ENCODE assay signal across 35 cellular contexts in genomic region chr5:55766408-55766807, GRCh38. TPM values are rescaled to one million over a fixed set of nuclear protein-coding genes. Genes with fewer than 3 reads are reported as not detected.
"Had no signal": no experiment of that assay in that cellular context is flagged by ENCODE, and none has a peak within 500 bp of the region (broad histone marks: within the 10 kb centered on the region; RNA-seq: fewer than 3 reads in every experiment).

No MANE protein-coding gene starts in this region.

- DNase-seq: activated B cell treated with CpG ODN at 0.5 μM for 24 hours; activated CD4-positive, alpha-beta memory T cell treated with anti-CD3 and anti-CD28 coated beads for 36 hours; activated CD4-positive, alpha-beta T cell treated with anti-CD3 and anti-CD28 coated beads for 36 hours; activated CD4-positive, alpha-beta T cell treated with anti-CD3 and anti-CD28 coated beads, Interleukin-2, amount 10 ng/mL, durations not matched to agents 24 days and 14 days; activated CD8-positive, alpha-beta memory T cell treated with anti-CD3 and anti-CD28 coated beads, Interleukin-2, amount 10 ng/mL, durations not matched to agents 7 days and 5 days; activated CD8-positive, alpha-beta memory T cell treated with anti-CD3 and anti-CD28 coated beads, Interleukin-2, amount 50 U/mL, for 4 hours; activated CD8-positive, alpha-beta T cell treated with anti-CD3 and anti-CD28 coated beads, Interleukin-2, amount 10 ng/mL, durations not matched to agents 7 days and 5 days; activated effector memory CD4-positive, alpha-beta T cell treated with anti-CD3 and anti-CD28 coated beads, Interleukin-2, amount 50 U/mL, for 16 hours; activated naive CD4-positive, alpha-beta T cell treated with anti-CD3 and anti-CD28 coated beads for 36 hours; activated naive CD8-positive, alpha-beta T cell treated with anti-CD3 and anti-CD28 coated beads for 36 hours; activated naive CD8-positive, alpha-beta T cell treated with anti-CD3 and anti-CD28 coated beads, Interleukin-2, amount 50 U/mL, for 24 hours; activated T-cell treated with anti-CD3 and anti-CD28 coated beads, Interleukin-2, amount 50 U/mL, for 1 hour; activated T-cell treated with anti-CD3 and anti-CD28 coated beads, Interleukin-2, amount 50 U/mL, for 48 hours; adrenal gland; amygdala; aorta; body of pancreas; caudate nucleus; cortex of kidney; dermis blood vessel endothelial cell; effector CD4-positive, alpha-beta T cell; effector memory CD8-positive, alpha-beta T cell; erythroblast; foreskin keratinocyte; gastrocnemius medialis; glutamatergic neuron; heart left ventricle; T-helper 17 cell; T1000; WERI-Rb-1 had no signal

- H3K4me1 ChIP-seq: adrenal gland, esophagus muscularis mucosa, foreskin keratinocyte had no signal

- H3K9me3 ChIP-seq: adrenal gland, body of pancreas, gastrocnemius medialis had no signal

- H3K27me3 ChIP-seq: body of pancreas, foreskin keratinocyte, gastrocnemius medialis had no signal

- H3K36me3 ChIP-seq: adrenal gland, esophagus muscularis mucosa, gastrocnemius medialis, heart left ventricle, WERI-Rb-1 had no signal

- ATAC-seq: activated CD4-positive, alpha-beta T cell treated with anti-CD3 and anti-CD28 coated beads for 36 hours; activated CD4-positive, CD25-positive, alpha-beta regulatory T cell treated with anti-CD3 and anti-CD28 coated beads, Interleukin-2, amount 50 U/mL, for 24 hours; activated CD8-positive, alpha-beta memory T cell treated with anti-CD3 and anti-CD28 coated beads, Interleukin-2, amount 10 ng/mL, durations not matched to agents 7 days and 5 days; activated CD8-positive, alpha-beta T cell treated with anti-CD3 and anti-CD28 coated beads, Interleukin-2, amount 10 ng/mL, durations not matched to agents 7 days and 5 days; activated naive CD8-positive, alpha-beta T cell treated with anti-CD3 and anti-CD28 coated beads, Interleukin-2, amount 50 U/mL, for 24 hours; body of pancreas; effector memory CD8-positive, alpha-beta T cell; foreskin keratinocyte; gastrocnemius medialis; T-helper 17 cell had no signal

- H3K4me3 ChIP-seq: adrenal gland, body of pancreas, esophagus muscularis mucosa, gastrocnemius medialis, heart left ventricle had no signal

- H3K27ac ChIP-seq: adrenal gland, body of pancreas, esophagus muscularis mucosa, foreskin keratinocyte, heart left ventricle, WERI-Rb-1 had no signal

RNA-seq across cellular contexts. Expression of gene DDX4, which starts 28.5 kb away (rescaled TPM):
- total RNA-seq: activated B cell treated with CpG ODN at 0.5 μM for 24 hours; activated CD4-positive, alpha-beta memory T cell treated with anti-CD3 and anti-CD28 coated beads for 36 hours; activated CD4-positive, alpha-beta T cell treated with anti-CD3 and anti-CD28 coated beads for 36 hours; activated CD8-positive, alpha-beta memory T cell treated with anti-CD3 and anti-CD28 coated beads for 36 hours; activated naive CD8-positive, alpha-beta T cell treated with anti-CD3 and anti-CD28 coated beads for 36 hours; activated T-helper 1 cell treated with anti-CD3 and anti-CD28 coated beads, Interleukin-12 subunit alpha, Interleukin-12 subunit beta, Interleukin-2, Interleukin-4 antibody, amounts not matched to agents 30 ng/mL and 10 ng/mL and 1 ng/mL, durations not matched to agents 14 hours and 24 hours and 36 hours; adrenal gland; aorta; body of pancreas; chondrocyte; esophagus muscularis mucosa; foreskin keratinocyte; gastrocnemius medialis; heart left ventricle; T-helper 17 cell had no signal
- polyA plus RNA-seq: adrenal gland, aorta, foreskin keratinocyte, heart left ventricle had no signal
